Comparison of ENCODE assay signal across 8 cellular contexts in the genomic region with DNA sequence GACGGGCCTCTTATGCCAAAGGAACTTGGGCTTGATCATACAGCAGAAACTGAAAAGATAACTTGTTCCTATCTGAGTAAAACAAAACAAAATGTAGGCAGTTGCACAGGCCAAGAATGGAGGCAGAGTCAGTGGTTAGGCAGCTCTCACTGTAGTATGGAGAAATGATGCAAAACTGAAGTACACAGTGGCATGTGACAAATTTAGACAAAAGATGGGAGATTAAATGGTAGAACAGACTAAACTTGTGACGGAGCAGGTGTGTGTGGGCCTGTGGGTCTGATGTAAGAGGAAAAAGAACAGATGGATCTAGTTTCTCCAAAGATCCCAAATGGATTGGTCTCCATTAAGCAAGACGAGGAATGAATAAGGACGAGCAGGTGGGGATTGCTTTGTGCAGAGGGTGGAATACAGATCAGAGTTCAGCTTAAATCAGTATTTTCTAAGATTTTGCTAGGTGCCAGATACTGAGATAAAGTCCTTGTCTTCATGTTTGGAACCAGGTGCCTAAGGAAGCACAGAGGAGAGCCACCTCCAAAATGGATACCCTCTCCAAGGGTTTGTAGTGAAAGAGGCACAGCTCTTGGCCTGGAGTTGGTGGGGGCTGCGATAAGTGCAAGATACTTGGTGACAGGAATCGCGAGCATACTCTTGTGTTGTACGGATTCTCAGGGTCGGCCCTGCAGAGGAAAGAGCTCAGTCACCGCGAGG. TPM values are rescaled to one million over a fixed set of nuclear protein-coding genes. Genes with fewer than 3 reads are reported as not detected.
DNase-seq lines count a peak whose midpoint lies in the region; ATAC-seq and TF ChIP-seq lines count a peak whose summit lies in the region.

No MANE protein-coding gene starts in this region.

- peak overlapping the region; percentile 96 for H2AFZ ChIP-seq in MM.1S (ENCODE audit: low read length)

- H3K27me3 ChIP-seq in Caco-2 (replicated peaks; ENCODE audit: control insufficient read depth, insufficient read depth, low read length) (no peaks in the 10 kb centered on the region), MM.1S (replicated peaks; ENCODE audit: insufficient read depth, low read length) (peaks cover 10% of the 10 kb centered on the region)

- H3K9me2 ChIP-seq in MM.1S (replicated peaks; ENCODE audit: insufficient read depth, low read length) = no peaks in the 10 kb centered on the region

- peaks cover 44% of the 10 kb centered on the region for H3K79me2 ChIP-seq in MM.1S (ENCODE audit: low read length)

- no peaks in the 10 kb centered on the region for H3K27me3 Mint-ChIP-seq in Caco-2 (ENCODE audit: insufficient read depth, unreplicated experiment)
- H3K27me3 Mint-ChIP-seq in nephron progenitor cell (ENCODE audit: low read depth, poor library complexity) = peaks cover 2% of the 10 kb centered on the region

- peak overlapping the region; percentile 85 for H3K4me2 ChIP-seq in MM.1S (ENCODE audit: low read depth, low read length)

- H3F3A ChIP-seq in MM.1S (ENCODE audit: insufficient read depth, low read length) = peaks cover 8% of the 10 kb centered on the region; the same call in 1 of the 2 replicates

- H3K4me3 Mint-ChIP-seq in Caco-2 (ENCODE audit: unreplicated experiment) = peak overlapping the region; percentile 98
- peak overlapping the region; percentile 98 for H3K4me3 Mint-ChIP-seq in nephron progenitor cell

- H3K9ac ChIP-seq in MM.1S (ENCODE audit: low read length) = peak overlapping the region; percentile 59; the same call in 1 of the 2 replicates

- no peaks in the 10 kb centered on the region for H3K36me3 ChIP-seq in Caco-2 (ENCODE audit: control insufficient read depth, insufficient read depth, low read length)
- no peaks in the 10 kb centered on the region for H3K36me3 ChIP-seq in MM.1S (replicated peaks; ENCODE audit: insufficient read depth, low read length)

- H3K36me3 Mint-ChIP-seq in Caco-2 (ENCODE audit: insufficient read depth, unreplicated experiment) = peaks cover 31% of the 10 kb centered on the region
- peaks cover 12% of the 10 kb centered on the region for H3K36me3 Mint-ChIP-seq in nephron progenitor cell (ENCODE audit: low read depth)

- H3K27ac Mint-ChIP-seq in Caco-2 (ENCODE audit: unreplicated experiment) (peak overlapping the region; percentile 97), nephron progenitor cell (peak overlapping the region; percentile 64)

- ATAC-seq in GM21526 (IDR thresholded peaks at IDR 0.05; ENCODE audit: low FRiP score, unreplicated experiment) = peak; percentile 17

- H3K4me1 ChIP-seq in Caco-2 = peaks cover 42% of the 10 kb centered on the region
- peaks cover 17% of the 10 kb centered on the region for H3K4me1 ChIP-seq in MM.1S (ENCODE audit: low read length)

- H3K9me3 ChIP-seq in Caco-2 (no peaks in the 10 kb centered on the region), MM.1S (replicated peaks; ENCODE audit: insufficient read depth, low read length) (no peaks in the 10 kb centered on the region)

- TF ChIP-seq CTCF in Caco-2 (IDR thresholded peaks at IDR 0.05; ENCODE audit: insufficient read depth in 1 of 2, low read depth in 1 of 2, low read length in 1 of 2, severe bottlenecking in 1 of 2, unreplicated experiment in 1 of 2) (no peak), MM.1S (IDR thresholded peaks at IDR 0.05; ENCODE audit: low read length) (no peak), nephron progenitor cell (IDR thresholded peaks at IDR 0.05) (no peak)

- DNase-seq in Caco-2 (no peak), MM.1S (no peak), nephron progenitor cell (no peak), putamen (ENCODE audit: low spot score) (no peak), NCI-H187 treated with DMSO at 0.1 percent for 48 hours (lab: John Stamatoyannopoulos, UW) (no peak), COR-L47 (lab: John Stamatoyannopoulos, UW) (no peak)

- intact Hi-C loops in Caco-2 (cut with micrococcal nuclease; ENCODE audit: unreplicated experiment) = loop anchor here (1.0 kb wide), 2 partner anchors 8 to 54 kb away; partner anchors contain the start of gene REEP5

- CTCF ChIA-PET in Caco-2 (lab: Charles Lee) = interaction anchor here (0.5 to 0.9 kb wide), 8 partner anchors 7 to 800 kb away, joined by 3 to 8 read pairs (median 5); no protein-coding TSS in a partner anchor

- H3K9me3 Mint-ChIP-seq in Caco-2 (ENCODE audit: unreplicated experiment) (no peaks in the 10 kb centered on the region), nephron progenitor cell (peaks cover 4% of the 10 kb centered on the region)

- 0 out of 2 replicates have a peak, but pooled peaks cover 4% of the 10 kb centered on the region for H4K20me1 ChIP-seq in MM.1S (ENCODE audit: insufficient read depth, low read length)

- peak overlapping the region; percentile 22; the same call in 1 of the 2 replicates for H3K27ac ChIP-seq in MM.1S (ENCODE audit: low read length)
- peak overlapping the region; percentile 88 for H3K27ac ChIP-seq in cingulate gyrus (ENCODE audit: low read depth, low read length)

- peak overlapping the region; percentile 59 for H3K4me3 ChIP-seq in Caco-2 (ENCODE audit: low read depth, low read length)
- peak overlapping the region; percentile 89 for H3K4me3 ChIP-seq in MM.1S (ENCODE audit: low read length)

- TSS peak; percentile 92 for BruUV-seq in Caco-2 (replicated peaks; lab: Mats Ljungman, UMichigan)

- POLR2A ChIA-PET in Caco-2 (lab: Charles Lee) = interaction anchor here (0.7 to 1.5 kb wide), 6 partner anchors 8 to 115 kb away, joined by 3 to 27 read pairs (median 6); partner anchors contain the start of genes REEP5 and SRP19

- H3K4me1 Mint-ChIP-seq in Caco-2 (ENCODE audit: low read depth, unreplicated experiment) (peaks cover 28% of the 10 kb centered on the region), nephron progenitor cell (peaks cover 46% of the 10 kb centered on the region)

RNA-seq across cellular contexts. Expression of gene DCP2, which starts 0.7 kb away (rescaled TPM):
- total RNA-seq in Caco-2 (2022) = 146 and 149 TPM in 2 replicates

RNA-seq across cellular contexts. Expression of gene REEP5, which starts 53.8 kb away (rescaled TPM):
- total RNA-seq in Caco-2 (2022) = 88.2 and 99.3 TPM in 2 replicates
